In genomic region chr2:111145951-111146350, GRCh38 we compare ENCODE assay signal across 31 cellular contexts.
"Had no signal": no experiment of that assay in that cellular context is flagged by ENCODE, and none has a peak within 500 bp of the region (broad histone marks: within the 10 kb centered on the region; RNA-seq: fewer than 3 reads in every experiment).

No MANE protein-coding gene starts in this region.

- ATAC-seq: activated T-cell treated with anti-CD3 and anti-CD28 coated beads, Interleukin-2, amount 50 U/mL, for 4 hours; activated T-helper 17 cell treated with anti-CD3 and anti-CD28 coated beads, Interleukin-2, amount 50 U/mL, for 72 hours; effector memory CD8-positive, alpha-beta T cell; foreskin keratinocyte; gastrocnemius medialis; heart right ventricle; T-helper 17 cell; WTC11 had no signal

- H3K36me3 ChIP-seq: brain microvascular endothelial cell had no signal

- H3K4me1 ChIP-seq: foreskin keratinocyte had no signal

- H3K4me3 ChIP-seq: esophagus muscularis mucosa, gastrocnemius medialis, heart right ventricle had no signal

- H3K9me3 ChIP-seq: esophagus muscularis mucosa, gastrocnemius medialis, heart right ventricle had no signal

- H3K27me3 ChIP-seq: brain microvascular endothelial cell, esophagus muscularis mucosa, foreskin keratinocyte, gastrocnemius medialis, heart right ventricle had no signal

- DNase-seq: activated CD4-positive, alpha-beta memory T cell treated with anti-CD3 and anti-CD28 coated beads, Interleukin-2, amount 10 ng/mL, durations not matched to agents 7 days and 5 days; activated CD4-positive, alpha-beta T cell treated with anti-CD3 and anti-CD28 coated beads for 1 hour; activated CD4-positive, alpha-beta T cell treated with anti-CD3 and anti-CD28 coated beads for 4 hours; activated CD4-positive, alpha-beta T cell treated with anti-CD3 and anti-CD28 coated beads, Interleukin-2, amount 10 ng/mL, durations not matched to agents 7 days and 5 days; activated CD4-positive, alpha-beta T cell treated with anti-CD3 and anti-CD28 coated beads, Interleukin-2, amount 50 U/mL, for 4 hours; activated effector memory CD4-positive, alpha-beta T cell treated with Interleukin-2 at 50 U/mL for 16 hours; activated gamma-delta T cell treated with Interleukin-2 at 50 U/mL for 16 hours; activated naive CD4-positive, alpha-beta T cell treated with anti-CD3 and anti-CD28 coated beads, Interleukin-2, amount 50 U/mL, for 16 hours; activated naive CD4-positive, alpha-beta T cell treated with Interleukin-2 at 50 U/mL for 16 hours; activated T-cell treated with anti-CD3 and anti-CD28 coated beads, Interleukin-2, amount 50 U/mL, for 4 hours; amniotic stem cell; anterior cingulate cortex; brain microvascular endothelial cell; caudate nucleus; cortex of kidney; dermis blood vessel endothelial cell; effector CD4-positive, alpha-beta T cell; effector memory CD8-positive, alpha-beta T cell; erythroblast; foreskin keratinocyte; gastrocnemius medialis; glutamatergic neuron; heart right ventricle; T-helper 1 cell; T-helper 17 cell; T1000 had no signal

- H3K27me3 Mint-ChIP-seq: activated naive CD8-positive, alpha-beta T cell; activated T-helper 17 cell treated with anti-CD3 and anti-CD28 coated beads, Interleukin-2, amount 50 U/mL, for 72 hours; effector memory CD8-positive, alpha-beta T cell; T-helper 17 cell had no signal

- H3K9me3 Mint-ChIP-seq: activated CD4-positive, alpha-beta memory T cell treated with anti-CD3 and anti-CD28 coated beads, Interleukin-2, amount 10 ng/mL, durations not matched to agents 7 days and 5 days; activated CD4-positive, alpha-beta T cell treated with anti-CD3 and anti-CD28 coated beads, Interleukin-2, amount 10 ng/mL, durations not matched to agents 7 days and 5 days; activated T-cell treated with anti-CD3 and anti-CD28 coated beads, Interleukin-2, amount 50 U/mL, for 4 hours; activated T-helper 17 cell treated with anti-CD3 and anti-CD28 coated beads, Interleukin-2, amount 50 U/mL, for 72 hours; effector memory CD8-positive, alpha-beta T cell; T-helper 2 cell treated with Interferon-gamma antibody and Interleukin-4, amounts not matched to agents 5 μg/mL and 100 μg/mL, for 36 hours had no signal

- H3K27ac ChIP-seq: brain microvascular endothelial cell, esophagus muscularis mucosa, foreskin keratinocyte, gastrocnemius medialis, heart right ventricle had no signal

- H3K27ac Mint-ChIP-seq: activated CD4-positive, alpha-beta memory T cell treated with anti-CD3 and anti-CD28 coated beads, Interleukin-2, amount 10 ng/mL, durations not matched to agents 7 days and 5 days; activated CD4-positive, alpha-beta T cell treated with anti-CD3 and anti-CD28 coated beads, Interleukin-2, amount 10 ng/mL, durations not matched to agents 7 days and 5 days; activated naive CD8-positive, alpha-beta T cell; activated T-helper 17 cell treated with anti-CD3 and anti-CD28 coated beads, Interleukin-2, amount 50 U/mL, for 72 hours; T-helper 17 cell; T-helper 2 cell treated with Interferon-gamma antibody and Interleukin-4, amounts not matched to agents 5 μg/mL and 100 μg/mL, for 36 hours; WTC11 had no signal

- H3K4me3 Mint-ChIP-seq: activated CD4-positive, alpha-beta memory T cell treated with anti-CD3 and anti-CD28 coated beads, Interleukin-2, amount 10 ng/mL, durations not matched to agents 7 days and 5 days; activated CD4-positive, alpha-beta T cell treated with anti-CD3 and anti-CD28 coated beads, Interleukin-2, amount 10 ng/mL, durations not matched to agents 7 days and 5 days; activated naive CD8-positive, alpha-beta T cell; activated T-cell treated with anti-CD3 and anti-CD28 coated beads, Interleukin-2, amount 50 U/mL, for 4 hours; activated T-helper 17 cell treated with anti-CD3 and anti-CD28 coated beads, Interleukin-2, amount 50 U/mL, for 72 hours; effector memory CD8-positive, alpha-beta T cell; T-helper 17 cell; T-helper 2 cell treated with Interferon-gamma antibody and Interleukin-4, amounts not matched to agents 5 μg/mL and 100 μg/mL, for 36 hours; WTC11 had no signal
